In the genomic region with DNA sequence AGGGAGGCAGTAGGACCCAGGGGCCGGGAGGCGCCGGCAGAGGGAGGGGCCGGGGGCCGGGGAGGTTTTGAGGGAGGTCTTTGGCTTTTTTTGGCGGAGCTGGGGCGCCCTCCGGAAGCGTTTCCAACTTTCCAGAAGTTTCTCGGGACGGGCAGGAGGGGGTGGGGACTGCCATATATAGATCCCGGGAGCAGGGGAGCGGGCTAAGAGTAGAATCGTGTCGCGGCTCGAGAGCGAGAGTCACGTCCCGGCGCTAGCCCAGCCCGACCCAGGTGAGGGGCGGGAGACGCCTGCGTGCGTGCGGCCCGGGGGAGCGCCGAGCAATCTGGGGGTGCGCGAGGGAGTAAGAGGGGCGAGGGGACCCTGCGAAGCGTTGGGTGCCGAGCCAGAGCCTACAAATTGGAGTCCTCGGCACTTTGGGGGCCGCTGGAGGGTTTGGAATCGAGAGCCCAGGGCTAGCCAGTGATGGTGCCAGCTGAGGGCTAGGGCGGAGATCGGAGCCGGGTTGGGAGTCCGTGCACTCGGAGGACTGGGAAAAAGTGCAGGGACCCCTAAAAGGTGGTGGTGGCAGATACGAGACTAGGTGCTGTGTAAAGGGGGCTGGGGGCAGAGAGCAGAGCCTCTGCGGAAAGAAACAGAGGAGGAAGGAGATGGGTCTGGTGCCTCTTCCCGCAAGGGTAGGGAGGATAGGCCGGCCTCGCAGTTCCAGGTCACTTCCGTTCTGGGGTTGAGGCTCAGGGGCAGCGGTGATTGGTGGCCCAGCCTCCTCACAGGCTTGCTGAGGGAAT, we compare ENCODE assay signal across 8 cellular contexts. TPM values are rescaled to one million over a fixed set of nuclear protein-coding genes. Genes with fewer than 3 reads are reported as not detected.
A peak's percentile ranks its signal among the peaks of the same experiment; 100 is the strongest.
DNase-seq lines count a peak whose midpoint lies in the region; ATAC-seq, FAIRE-seq and TF ChIP-seq lines count a peak whose summit lies in the region.

A gene (plus strand): TSS at position 206 of the 788 bp plus-strand sequence. CDS start 4,097 bp downstream, outside the sequence.

- TF ChIP-seq POLR2A in spleen (IDR thresholded peaks at IDR 0.05) = peak in 1 of 3 donors; percentile 49

- no peaks in the 10 kb centered on the region for H3K9me3 ChIP-seq in spleen

- ATAC-seq in HG02973 (IDR thresholded peaks at IDR 0.05; ENCODE audit: unreplicated experiment) = peak; percentile 68
- ATAC-seq in central memory CD8-positive, alpha-beta T cell (replicated peaks; ENCODE audit: extremely low read depth, poor library complexity, severe bottlenecking) = peak; percentile 78

- H3K4me3 ChIP-seq in spleen = peak within 1 kb of the TSS; percentile 72 to 91 (median 76)

- peaks cover 42 to 97% (median 68%) of the 10 kb centered on the region in 6 donors for H3K4me1 ChIP-seq in spleen

- DNase-seq in GM18507 (ENCODE audit: extremely low spot score, insufficient read length, low read depth) (peak; percentile 73), NCI-H2171 (lab: John Stamatoyannopoulos, UW) (peak; percentile 47), iris pigment epithelial cell (ENCODE audit: low read depth) (peak; percentile 93), spleen (peak; percentile 90), NCI-H2196 treated with DMSO at 0.1 percent for 48 hours (lab: John Stamatoyannopoulos, UW; ENCODE audit: unreplicated experiment) (no peak)
- peak in 3 of 4 experiments; percentile 32 to 47 (median 47) for DNase-seq in activated CD4-positive, CD25-positive, alpha-beta regulatory T cell (lab: John Stamatoyannopoulos, UW)
- peak; percentile 21 to 23 for DNase-seq in central memory CD8-positive, alpha-beta T cell (ENCODE audit: low spot score in 2 of 2)

- peaks cover 0 to 15% (median 11%) of the 10 kb centered on the region in 6 donors for H3K36me3 ChIP-seq in spleen

- 1% methylated on average over 46 to 51 of the region's 51 CpGs for WGBS in spleen, 5 donors

- no peak for TF ChIP-seq CTCF in spleen (IDR thresholded peaks at IDR 0.05 in 8 of 11, conservative IDR thresholded peaks at IDR 0.05 in 3 of 11)

- peak within 1 kb of the TSS; percentile 93 to 98 (median 95) for H3K27ac ChIP-seq in spleen

- H3K4me1 Mint-ChIP-seq in central memory CD8-positive, alpha-beta T cell = peaks cover 47% of the 10 kb centered on the region

- peak within 1 kb of the TSS; percentile 98 for H3K27ac Mint-ChIP-seq in central memory CD8-positive, alpha-beta T cell (ENCODE audit: low read depth)

- peak; percentile 81 for FAIRE-seq in GM18507 (lab: Jason Lieb, UNC)

- intact Hi-C loops in spleen (cut with DNase I; ENCODE audit: low total_unique reads) = no loop called here

- peak within 1 kb of the TSS; percentile 98 for H3K4me3 Mint-ChIP-seq in central memory CD8-positive, alpha-beta T cell

- peaks cover 0 to 13% (median 0%) of the 10 kb centered on the region in 7 donors for H3K27me3 ChIP-seq in spleen (replicated peaks in 1 of 7)

- peaks cover 7% of the 10 kb centered on the region for H3K36me3 Mint-ChIP-seq in central memory CD8-positive, alpha-beta T cell (ENCODE audit: insufficient read depth)

- H3K9me3 Mint-ChIP-seq in central memory CD8-positive, alpha-beta T cell = no peaks in the 10 kb centered on the region

- H3K27me3 Mint-ChIP-seq in central memory CD8-positive, alpha-beta T cell = no peaks in the 10 kb centered on the region

RNA-seq across cellular contexts. Expression of the gene that starts here (rescaled TPM):
- 100 to 1,000 TPM in 2 of 7 donors, 10 to 100 TPM in 5; 54.9 to 145 (median 87.5) TPM for total RNA-seq in spleen
- 10 to 100 TPM; 19.0 to 39.1 (median 33.0) TPM for polyA plus RNA-seq in spleen
